In the genomic region with DNA sequence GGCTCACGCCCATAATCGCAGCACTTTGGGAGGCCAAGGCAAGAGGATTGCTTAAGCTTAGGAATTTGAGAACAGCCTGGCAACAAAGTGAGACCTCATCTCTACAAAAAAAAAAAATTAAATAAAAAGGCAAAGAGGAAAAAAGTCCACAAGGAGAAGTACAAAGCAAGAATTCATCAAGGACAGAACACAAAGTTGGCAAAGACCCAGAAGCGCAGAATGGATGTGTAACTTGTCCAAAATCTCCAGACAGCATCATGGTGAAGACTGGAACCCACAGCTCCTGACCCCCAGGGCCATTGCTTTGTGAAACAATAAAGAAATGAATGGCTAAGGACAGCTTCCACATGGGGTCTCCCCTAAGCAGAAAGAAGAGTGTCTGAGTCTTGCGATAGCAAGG, we compare ENCODE assay signal across 1 cellular context.
TF ChIP-seq lines count a peak whose summit lies in the region.

No MANE protein-coding gene starts in this region.

TF ChIP-seq in GM23338, 12 proteins besides CTCF, POLR2A, EP300 and RAD21 (continued from another document):
- TF ChIP-seq, protein P1, sequence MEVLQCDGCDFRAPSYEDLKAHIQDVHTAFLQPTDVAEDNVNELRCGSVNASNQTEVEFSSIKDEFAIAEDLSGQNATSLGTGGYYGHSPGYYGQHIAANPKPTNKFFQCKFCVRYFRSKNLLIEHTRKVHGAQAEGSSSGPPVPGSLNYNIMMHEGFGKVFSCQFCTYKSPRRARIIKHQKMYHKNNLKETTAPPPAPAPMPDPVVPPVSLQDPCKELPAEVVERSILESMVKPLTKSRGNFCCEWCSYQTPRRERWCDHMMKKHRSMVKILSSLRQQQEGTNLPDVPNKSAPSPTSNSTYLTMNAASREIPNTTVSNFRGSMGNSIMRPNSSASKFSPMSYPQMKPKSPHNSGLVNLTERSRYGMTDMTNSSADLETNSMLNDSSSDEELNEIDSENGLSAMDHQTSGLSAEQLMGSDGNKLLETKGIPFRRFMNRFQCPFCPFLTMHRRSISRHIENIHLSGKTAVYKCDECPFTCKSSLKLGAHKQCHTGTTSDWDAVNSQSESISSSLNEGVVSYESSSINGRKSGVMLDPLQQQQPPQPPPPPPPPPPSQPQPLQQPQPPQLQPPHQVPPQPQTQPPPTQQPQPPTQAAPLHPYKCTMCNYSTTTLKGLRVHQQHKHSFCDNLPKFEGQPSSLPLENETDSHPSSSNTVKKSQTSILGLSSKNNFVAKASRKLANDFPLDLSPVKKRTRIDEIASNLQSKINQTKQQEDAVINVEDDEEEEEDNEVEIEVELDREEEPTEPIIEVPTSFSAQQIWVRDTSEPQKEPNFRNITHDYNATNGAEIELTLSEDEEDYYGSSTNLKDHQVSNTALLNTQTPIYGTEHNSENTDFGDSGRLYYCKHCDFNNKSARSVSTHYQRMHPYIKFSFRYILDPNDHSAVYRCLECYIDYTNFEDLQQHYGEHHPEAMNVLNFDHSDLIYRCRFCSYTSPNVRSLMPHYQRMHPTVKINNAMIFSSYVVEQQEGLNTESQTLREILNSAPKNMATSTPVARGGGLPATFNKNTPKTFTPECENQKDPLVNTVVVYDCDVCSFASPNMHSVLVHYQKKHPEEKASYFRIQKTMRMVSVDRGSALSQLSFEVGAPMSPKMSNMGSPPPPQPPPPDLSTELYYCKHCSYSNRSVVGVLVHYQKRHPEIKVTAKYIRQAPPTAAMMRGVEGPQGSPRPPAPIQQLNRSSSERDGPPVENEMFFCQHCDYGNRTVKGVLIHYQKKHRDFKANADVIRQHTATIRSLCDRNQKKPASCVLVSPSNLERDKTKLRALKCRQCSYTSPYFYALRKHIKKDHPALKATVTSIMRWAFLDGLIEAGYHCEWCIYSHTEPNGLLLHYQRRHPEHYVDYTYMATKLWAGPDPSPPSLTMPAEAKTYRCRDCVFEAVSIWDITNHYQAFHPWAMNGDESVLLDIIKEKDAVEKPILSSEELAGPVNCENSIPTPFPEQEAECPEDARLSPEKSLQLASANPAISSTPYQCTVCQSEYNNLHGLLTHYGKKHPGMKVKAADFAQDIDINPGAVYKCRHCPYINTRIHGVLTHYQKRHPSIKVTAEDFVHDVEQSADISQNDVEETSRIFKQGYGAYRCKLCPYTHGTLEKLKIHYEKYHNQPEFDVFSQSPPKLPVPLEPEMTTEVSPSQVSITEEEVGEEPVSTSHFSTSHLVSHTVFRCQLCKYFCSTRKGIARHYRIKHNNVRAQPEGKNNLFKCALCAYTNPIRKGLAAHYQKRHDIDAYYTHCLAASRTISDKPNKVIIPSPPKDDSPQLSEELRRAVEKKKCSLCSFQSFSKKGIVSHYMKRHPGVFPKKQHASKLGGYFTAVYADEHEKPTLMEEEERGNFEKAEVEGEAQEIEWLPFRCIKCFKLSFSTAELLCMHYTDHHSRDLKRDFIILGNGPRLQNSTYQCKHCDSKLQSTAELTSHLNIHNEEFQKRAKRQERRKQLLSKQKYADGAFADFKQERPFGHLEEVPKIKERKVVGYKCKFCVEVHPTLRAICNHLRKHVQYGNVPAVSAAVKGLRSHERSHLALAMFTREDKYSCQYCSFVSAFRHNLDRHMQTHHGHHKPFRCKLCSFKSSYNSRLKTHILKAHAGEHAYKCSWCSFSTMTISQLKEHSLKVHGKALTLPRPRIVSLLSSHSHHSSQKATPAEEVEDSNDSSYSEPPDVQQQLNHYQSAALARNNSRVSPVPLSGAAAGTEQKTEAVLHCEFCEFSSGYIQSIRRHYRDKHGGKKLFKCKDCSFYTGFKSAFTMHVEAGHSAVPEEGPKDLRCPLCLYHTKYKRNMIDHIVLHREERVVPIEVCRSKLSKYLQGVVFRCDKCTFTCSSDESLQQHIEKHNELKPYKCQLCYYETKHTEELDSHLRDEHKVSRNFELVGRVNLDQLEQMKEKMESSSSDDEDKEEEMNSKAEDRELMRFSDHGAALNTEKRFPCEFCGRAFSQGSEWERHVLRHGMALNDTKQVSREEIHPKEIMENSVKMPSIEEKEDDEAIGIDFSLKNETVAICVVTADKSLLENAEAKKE (CRISPR knock-in tag; IDR thresholded peaks at IDR 0.05), result no peak
- TF ChIP-seq POLR2AphosphoS5 (IDR thresholded peaks at IDR 0.05; ENCODE audit: low read depth) (no peak), ZNF114 (CRISPR knock-in tag; IDR thresholded peaks at IDR 0.05) (no peak), JUNB (IDR thresholded peaks at IDR 0.05; ENCODE audit: unreplicated experiment) (no peak)
- TF ChIP-seq, protein P2, sequence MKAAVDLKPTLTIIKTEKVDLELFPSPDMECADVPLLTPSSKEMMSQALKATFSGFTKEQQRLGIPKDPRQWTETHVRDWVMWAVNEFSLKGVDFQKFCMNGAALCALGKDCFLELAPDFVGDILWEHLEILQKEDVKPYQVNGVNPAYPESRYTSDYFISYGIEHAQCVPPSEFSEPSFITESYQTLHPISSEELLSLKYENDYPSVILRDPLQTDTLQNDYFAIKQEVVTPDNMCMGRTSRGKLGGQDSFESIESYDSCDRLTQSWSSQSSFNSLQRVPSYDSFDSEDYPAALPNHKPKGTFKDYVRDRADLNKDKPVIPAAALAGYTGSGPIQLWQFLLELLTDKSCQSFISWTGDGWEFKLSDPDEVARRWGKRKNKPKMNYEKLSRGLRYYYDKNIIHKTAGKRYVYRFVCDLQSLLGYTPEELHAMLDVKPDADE (IDR thresholded peaks at IDR 0.05), result no peak
